Comparison of ENCODE assay signal across 8 cellular contexts in the genomic region with DNA sequence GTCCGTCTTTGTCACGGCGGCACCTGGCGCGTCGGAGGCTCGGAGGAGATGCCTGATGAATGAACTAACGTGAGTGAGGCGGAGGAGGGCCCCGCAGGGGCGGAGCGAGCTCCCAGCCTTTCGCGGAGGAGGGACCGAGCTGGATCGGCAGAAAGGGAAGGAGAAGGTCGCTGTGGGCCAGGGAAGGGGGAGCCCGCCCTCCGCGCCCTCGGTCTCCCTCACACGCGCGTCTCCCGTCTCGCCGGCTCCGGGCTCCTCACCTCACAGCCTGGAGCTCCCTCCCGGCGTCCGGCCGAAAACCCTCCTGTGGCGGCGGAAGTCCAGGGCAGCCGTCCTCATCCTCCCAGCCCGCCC. TPM values are rescaled to one million over a fixed set of nuclear protein-coding genes. Genes with fewer than 3 reads are reported as not detected.
DNase-seq lines count a peak whose midpoint lies in the region; TF ChIP-seq lines count a peak whose summit lies in the region.

No MANE protein-coding gene starts in this region.

- H3K27ac ChIP-seq in GM23248, result peak overlapping the region; percentile 69
- H3K27ac ChIP-seq in KOPT-K1 (ENCODE audit: low read depth, low read length, poor library complexity, severe bottlenecking), result peak overlapping the region; percentile 90
- H3K27ac ChIP-seq in osteoblast (ENCODE audit: low read depth, low read length), result peak overlapping the region; percentile 79
- H3K27ac ChIP-seq in tibial nerve, result peak overlapping the region; percentile 87 to 95 (median 91)

- H3K36me3 ChIP-seq in GM23248 (ENCODE audit: low read depth), result no peaks in the 10 kb centered on the region; the same call in 1 of the 2 replicates
- peaks cover 44% of the 10 kb centered on the region for H3K36me3 ChIP-seq in KOPT-K1 (ENCODE audit: insufficient read depth, low read length)
- peaks cover 37% of the 10 kb centered on the region for H3K36me3 ChIP-seq in osteoblast (ENCODE audit: insufficient read depth, low read length)
- H3K36me3 ChIP-seq in tibial nerve, result peaks cover 0 to 36% (median 3%) of the 10 kb centered on the region in 3 donors

- peak; percentile 82 for DNase-seq in EL
- DNase-seq in GM23248, result peak; percentile 90
- DNase-seq in SK-N-DZ (ENCODE audit: low spot score), result peak; percentile 73
- peak; percentile 76 for DNase-seq in activated naive CD4-positive, alpha-beta T cell treated with anti-CD3 and anti-CD28 coated beads, Interleukin-2, amount 50 U/mL, for 16 hours
- DNase-seq in globus pallidus (ENCODE audit: low spot score), result peak; percentile 27
- DNase-seq in osteoblast (ENCODE audit: insufficient read length, low spot score, missing footprints), result peak; percentile 99
- DNase-seq in tibial nerve (ENCODE audit: low spot score in 2 of 2), result peak; percentile 41 to 47

- 1% methylated on average over 28 to 36 of the region's 36 CpGs for WGBS in GM23248 (ENCODE audit: low coverage in 1 of 2, low lambda C conversion rate in 2 of 2, missing lambda C conversion rate in 2 of 2), 2 experiments
- WGBS in tibial nerve, 2 donors, result 0% methylated on average over 5 of the region's 36 CpGs; no CpG with 5 or more reads in 1 of the 2 donors

- peaks cover 51% of the 10 kb centered on the region for H3K79me2 ChIP-seq in GM23248 (ENCODE audit: insufficient read depth)
- peaks cover 54% of the 10 kb centered on the region for H3K79me2 ChIP-seq in osteoblast (ENCODE audit: insufficient read depth, low read length)

- H3K9me3 ChIP-seq in GM23248 (ENCODE audit: low read depth), result no peaks in the 10 kb centered on the region
- no peaks in the 10 kb centered on the region for H3K9me3 ChIP-seq in KOPT-K1 (ENCODE audit: insufficient read depth, low read length, poor library complexity, severe bottlenecking)
- H3K9me3 ChIP-seq in osteoblast (ENCODE audit: low read depth, low read length), result no peaks in the 10 kb centered on the region
- H3K9me3 ChIP-seq in tibial nerve, result no peaks in the 10 kb centered on the region

- peak in 1 of 2 donors; percentile 36 for TF ChIP-seq POLR2A in tibial nerve (IDR thresholded peaks at IDR 0.05)

- H3K4me2 ChIP-seq in GM23248 (ENCODE audit: unreplicated experiment) (peak overlapping the region; percentile 74), osteoblast (ENCODE audit: insufficient read depth, low read length) (peak overlapping the region; percentile 84)

- H2AFZ ChIP-seq in GM23248 (peak overlapping the region; percentile 87), osteoblast (ENCODE audit: low read length) (peak overlapping the region; percentile 85)

- H3K9ac ChIP-seq in GM23248, result peak overlapping the region; percentile 93

- H3K4me1 ChIP-seq in GM23248 (ENCODE audit: insufficient read depth) (0 out of 2 replicates have a peak, but pooled peaks cover 4% of the 10 kb centered on the region), osteoblast (ENCODE audit: insufficient read depth, low read length) (peaks cover 16% of the 10 kb centered on the region), tibial nerve (peaks cover 0 to 52% (median 15%) of the 10 kb centered on the region in 4 donors)

- H4K20me1 ChIP-seq in GM23248 (ENCODE audit: insufficient read depth) (no peaks in the 10 kb centered on the region; the same call in 1 of the 2 replicates), osteoblast (ENCODE audit: insufficient read depth, low read length) (peaks cover 22% of the 10 kb centered on the region)

- H3K27me3 ChIP-seq in GM23248 (replicated peaks; ENCODE audit: insufficient read depth), result no peaks in the 10 kb centered on the region
- H3K27me3 ChIP-seq in osteoblast (ENCODE audit: insufficient read depth, low read length), result no peaks in the 10 kb centered on the region
- no peaks in the 10 kb centered on the region for H3K27me3 ChIP-seq in tibial nerve

- TF ChIP-seq CTCF in osteoblast (IDR thresholded peaks at IDR 0.05; ENCODE audit: extremely low read depth, low read depth, low read length) (no peak), tibial nerve (IDR thresholded peaks at IDR 0.05) (peak in 1 of 5 experiments; percentile 16)

- TF ChIP-seq EP300 in tibial nerve (IDR thresholded peaks at IDR 0.05), result peak in 1 of 2 donors; percentile 48

- H3K4me3 ChIP-seq in GM23248 (peak overlapping the region; percentile 90), osteoblast (ENCODE audit: insufficient read depth, low read length) (peak overlapping the region; percentile 86), tibial nerve (peak overlapping the region; percentile 86 to 99 (median 92))

- H3F3A ChIP-seq in GM23248 (ENCODE audit: insufficient read depth), result no peaks in the 10 kb centered on the region

- in situ Hi-C loops in GM23248 (cut with MboI), result no loop called here

- H3K9me2 ChIP-seq in GM23248 (ENCODE audit: insufficient read depth), result no peaks in the 10 kb centered on the region

RNA-seq across cellular contexts. Expression of gene ZNF496, which starts 0.5 kb away (rescaled TPM):
- total RNA-seq in GM23248 (2014; rRNA removed; shearing (Covaris generic)), result 21.0 and 34.9 TPM in 2 replicates
- polyA plus RNA-seq in GM23248 (2016; fragmentation: Nextera tagmentation; extraction: Ambion mirVana), result 6.7 and 8.2 TPM in 2 replicates
- polyA plus RNA-seq in SK-N-DZ (2014; cell fraction: cytosol; rRNA removed), result 47.5 and 50.3 TPM in 2 replicates
- polyA plus RNA-seq in SK-N-DZ (2014; cell fraction: nucleus; rRNA removed), result 27.0 and 44.1 TPM in 2 replicates
- total RNA-seq in osteoblast (27.7 and 29.3 TPM in 2 replicates), tibial nerve (10 to 100 TPM; 37.5 to 60.6 (median 51.6) TPM)

Comparison
In these comparisons a context has a peak if more than half of its experiments do, and no peak if none do; other contexts are left out.
1. Peak in every context shown above with its lines: DNase-seq, H3K4me3 ChIP-seq and H3K27ac ChIP-seq.
2. DNase-seq: peak in every context shown above with its lines; median percentile 99 in osteoblast; 90 in GM23248; 82 in EL; 76 in activated naive CD4-positive, alpha-beta T cell treated with anti-CD3 and anti-CD28 coated beads, Interleukin-2, amount 50 U/mL, for 16 hours; 73 in SK-N-DZ; 44 in tibial nerve; 27 in globus pallidus.